In the genomic region with DNA sequence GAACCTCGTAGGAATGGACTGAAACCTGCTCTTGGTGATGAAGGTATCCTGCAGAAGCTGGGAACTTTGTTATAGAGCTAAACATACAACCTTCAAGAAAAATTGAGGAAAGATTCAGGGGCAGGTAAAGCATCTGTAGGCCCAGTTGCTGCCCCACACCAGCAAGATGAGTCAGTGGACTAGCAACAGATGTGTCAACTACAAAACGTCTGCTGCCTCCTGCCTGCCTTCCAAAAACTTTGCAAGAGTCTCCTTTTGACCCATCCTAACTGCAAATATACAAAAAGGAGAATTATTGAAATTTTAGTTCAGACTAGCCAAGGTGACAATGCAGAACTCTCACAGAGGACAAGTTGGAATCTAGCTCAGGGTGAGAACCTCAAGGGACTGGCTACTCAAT, we compare ENCODE assay signal across 13 cellular contexts.
"Had no signal": no experiment of that assay in that cellular context is flagged by ENCODE, and none has a peak within 500 bp of the region (broad histone marks: within the 10 kb centered on the region; RNA-seq: fewer than 3 reads in every experiment).

No MANE protein-coding gene starts in this region.

- H3K4me1 Mint-ChIP-seq: activated CD4-positive, alpha-beta memory T cell treated with anti-CD3 and anti-CD28 coated beads, Interleukin-2, amount 10 ng/mL, durations not matched to agents 7 days and 5 days; activated naive CD8-positive, alpha-beta T cell treated with anti-CD3 and anti-CD28 coated beads for 36 hours had no signal

- H3K27ac Mint-ChIP-seq: activated CD4-positive, alpha-beta memory T cell treated with anti-CD3 and anti-CD28 coated beads, Interleukin-2, amount 10 ng/mL, durations not matched to agents 7 days and 5 days; activated naive CD8-positive, alpha-beta T cell treated with anti-CD3 and anti-CD28 coated beads for 36 hours; activated T-cell treated with anti-CD3 and anti-CD28 coated beads, Interleukin-2, amount 50 U/mL, for 72 hours had no signal

- H3K36me3 Mint-ChIP-seq: activated naive CD8-positive, alpha-beta T cell treated with anti-CD3 and anti-CD28 coated beads for 36 hours had no signal

- DNase-seq: activated CD4-positive, alpha-beta memory T cell treated with anti-CD3 and anti-CD28 coated beads, Interleukin-2, amount 10 ng/mL, durations not matched to agents 7 days and 5 days; activated CD8-positive, alpha-beta memory T cell treated with anti-CD3 and anti-CD28 coated beads, Interleukin-2, amount 50 U/mL, for 4 hours; activated gamma-delta T cell treated with Interleukin-2 at 50 U/mL for 16 hours; activated naive CD8-positive, alpha-beta T cell treated with anti-CD3 and anti-CD28 coated beads for 36 hours; activated T-cell treated with anti-CD3 and anti-CD28 coated beads, Interleukin-2, amount 50 U/mL, for 72 hours; colonic mucosa; heart left ventricle; left ventricle myocardium inferior; posterior cingulate gyrus; small intestine; tibial artery; uterus had no signal

- ATAC-seq: activated T-cell treated with anti-CD3 and anti-CD28 coated beads, Interleukin-2, amount 50 U/mL, for 72 hours; heart left ventricle had no signal

- H3K4me3 ChIP-seq: ascending aorta, colonic mucosa, heart left ventricle, left ventricle myocardium inferior, tibial artery, uterus had no signal

- H3K27me3 Mint-ChIP-seq: activated CD4-positive, alpha-beta memory T cell treated with anti-CD3 and anti-CD28 coated beads, Interleukin-2, amount 10 ng/mL, durations not matched to agents 7 days and 5 days; activated naive CD8-positive, alpha-beta T cell treated with anti-CD3 and anti-CD28 coated beads for 36 hours had no signal

- H3K4me3 Mint-ChIP-seq: activated CD4-positive, alpha-beta memory T cell treated with anti-CD3 and anti-CD28 coated beads, Interleukin-2, amount 10 ng/mL, durations not matched to agents 7 days and 5 days; activated naive CD8-positive, alpha-beta T cell treated with anti-CD3 and anti-CD28 coated beads for 36 hours; activated T-cell treated with anti-CD3 and anti-CD28 coated beads, Interleukin-2, amount 50 U/mL, for 72 hours had no signal
